ENCODE assay signal across 9 cellular contexts in genomic region chr16:67394271-67395104, GRCh38. TPM values are rescaled to one million over a fixed set of nuclear protein-coding genes. Genes with fewer than 3 reads are reported as not detected.
A peak's percentile ranks its signal among the peaks of the same experiment; 100 is the strongest.
DNase-seq lines count a peak whose midpoint lies in the region; ATAC-seq and TF ChIP-seq lines count a peak whose summit lies in the region.
"Had no signal": no experiment of that assay in that cellular context is flagged by ENCODE, and none has a peak within 500 bp of the region (broad histone marks: within the 10 kb centered on the region; RNA-seq: fewer than 3 reads in every experiment).

No MANE protein-coding gene starts in this region.

- H3K27ac ChIP-seq in body of pancreas (peak overlapping the region in 3 of 4 donors; percentile 72 to 87 (median 77)), lower lobe of right lung (peak overlapping the region; percentile 76), thyroid gland (peak overlapping the region in 1 of 3 donors; percentile 46)

- H3K4me3 Mint-ChIP-seq in T-helper 2 cell treated with Interferon-gamma antibody and Interleukin-4, amounts not matched to agents 5 μg/mL and 100 μg/mL, for 36 hours: peak overlapping the region; percentile 36

- DNase-seq in T-helper 2 cell treated with Interferon-gamma antibody and Interleukin-4, amounts not matched to agents 5 μg/mL and 100 μg/mL, for 36 hours (ENCODE audit: low spot score): no peak
- no peak for DNase-seq in T-helper 2 cell
- peak in 2 of 4 donors; percentile 21 to 41 for DNase-seq in body of pancreas
- DNase-seq in lower lobe of right lung: peak; percentile 61
- peak; percentile 33 to 34 for DNase-seq in thyroid gland
- no peak for DNase-seq in NCI-H2107 (lab: John Stamatoyannopoulos, UW)
- DNase-seq: central memory CD4-positive, alpha-beta T cell had no signal

- WGBS in body of pancreas, 2 donors: 50 to 74% methylated on average over 29 to 78 of the region's 84 CpGs
- WGBS in thyroid gland, 2 donors: 15 to 25% methylated on average over 30 to 47 of the region's 84 CpGs

- no peaks in the 10 kb centered on the region for H3K36me3 Mint-ChIP-seq in T-helper 2 cell treated with Interferon-gamma antibody and Interleukin-4, amounts not matched to agents 5 μg/mL and 100 μg/mL, for 36 hours (ENCODE audit: low read depth)

- H3K9me3 Mint-ChIP-seq in T-helper 2 cell treated with Interferon-gamma antibody and Interleukin-4, amounts not matched to agents 5 μg/mL and 100 μg/mL, for 36 hours: no peaks in the 10 kb centered on the region

- H3K9me3 ChIP-seq in body of pancreas: no peaks in the 10 kb centered on the region
- H3K9me3 ChIP-seq in lower lobe of right lung: no peaks in the 10 kb centered on the region
- H3K9me3 ChIP-seq in thyroid gland: no peaks in the 10 kb centered on the region

- peaks cover 58% of the 10 kb centered on the region for H3K4me1 ChIP-seq in body of pancreas
- peaks cover 82% of the 10 kb centered on the region for H3K4me1 ChIP-seq in lower lobe of right lung
- peaks cover 27 to 69% of the 10 kb centered on the region in 2 donors for H3K4me1 ChIP-seq in thyroid gland

- peaks cover 36% of the 10 kb centered on the region for H3K27me3 Mint-ChIP-seq in T-helper 2 cell treated with Interferon-gamma antibody and Interleukin-4, amounts not matched to agents 5 μg/mL and 100 μg/mL, for 36 hours (ENCODE audit: low read depth)

- H3K4me3 ChIP-seq in body of pancreas: no peak overlapping the region
- H3K4me3 ChIP-seq in lower lobe of right lung: peak overlapping the region; percentile 58
- no peak overlapping the region for H3K4me3 ChIP-seq in thyroid gland (replicated peaks in 1 of 3)

- TF ChIP-seq CTCF in body of pancreas (IDR thresholded peaks at IDR 0.05) (no peak), lower lobe of right lung (IDR thresholded peaks at IDR 0.05) (no peak), thyroid gland (IDR thresholded peaks at IDR 0.05) (no peak)

- H3K27ac Mint-ChIP-seq in T-helper 2 cell treated with Interferon-gamma antibody and Interleukin-4, amounts not matched to agents 5 μg/mL and 100 μg/mL, for 36 hours: no peak overlapping the region

- H3K27me3 ChIP-seq in body of pancreas (peaks cover 0 to 7% of the 10 kb centered on the region in 2 donors), lower lobe of right lung (ENCODE audit: low read depth) (peaks cover 7% of the 10 kb centered on the region), thyroid gland (no peaks in the 10 kb centered on the region)

- ATAC-seq in body of pancreas: no peak
- no peak for ATAC-seq in lower lobe of right lung
- ATAC-seq in HG02798 (IDR thresholded peaks at IDR 0.05; ENCODE audit: poor library complexity, unreplicated experiment): no peak
- no peak for ATAC-seq in GM18861 (IDR thresholded peaks at IDR 0.05; ENCODE audit: unreplicated experiment)

- no peak for TF ChIP-seq POLR2A in body of pancreas (IDR thresholded peaks at IDR 0.05)
- TF ChIP-seq POLR2A in thyroid gland (IDR thresholded peaks at IDR 0.05): no peak

- H3K36me3 ChIP-seq in body of pancreas (replicated peaks in 1 of 2; ENCODE audit: insufficient read depth in 1 of 2, low read depth in 2 of 2) (no peaks in the 10 kb centered on the region), lower lobe of right lung (no peaks in the 10 kb centered on the region), thyroid gland (no peaks in the 10 kb centered on the region)

- intact Hi-C loops in body of pancreas (cut with DNase I) (no loop called here), lower lobe of right lung (cut with DNase I) (no loop called here), thyroid gland (cut with DNase I) (no loop called here)

- H3K4me1 Mint-ChIP-seq in T-helper 2 cell treated with Interferon-gamma antibody and Interleukin-4, amounts not matched to agents 5 μg/mL and 100 μg/mL, for 36 hours (ENCODE audit: low read depth): peaks cover 4% of the 10 kb centered on the region

RNA-seq across cellular contexts. Expression of gene TPPP3, which starts 1.2 kb away (rescaled TPM):
- total RNA-seq in body of pancreas: 10 to 100 TPM; 11.2 to 30.0 TPM
- 123 TPM for total RNA-seq in lower lobe of right lung
- 1 to 10 TPM in 2 of 4 donors, under 1 TPM in 2; 0.54 to 2.3 (median 1.5) TPM for total RNA-seq in thyroid gland

RNA-seq across cellular contexts. Expression of gene ZDHHC1, which starts 21.8 kb away (rescaled TPM):
- total RNA-seq in body of pancreas: 10 to 100 TPM; 13.0 to 57.0 TPM
- total RNA-seq in lower lobe of right lung: 18.9 TPM
- 10 to 100 TPM; 33.3 to 63.8 (median 50.9) TPM for total RNA-seq in thyroid gland

RNA-seq across cellular contexts. Expression of gene HSD11B2, which starts 36.4 kb away (rescaled TPM):
- total RNA-seq in body of pancreas (10 to 100 TPM in 1 of 2 donors, 1 to 10 TPM in 1; 5.4 to 13.8 TPM), lower lobe of right lung (2.9 TPM), thyroid gland (10 to 100 TPM in 2 of 4 donors, 1 to 10 TPM in 2; 4.6 to 11.9 (median 9.0) TPM)

Comparison
In these comparisons a context has a peak if more than half of its experiments do, and no peak if none do; other contexts are left out.
1. DNase-seq: peak in lower lobe of right lung (single experiment) and thyroid gland (2 of 2); none in T-helper 2 cell treated with Interferon-gamma antibody and Interleukin-4, amounts not matched to agents 5 μg/mL and 100 μg/mL, for 36 hours (single experiment), T-helper 2 cell (0 of 5) and NCI-H2107 (single experiment).